ENCODE assay signal across 8 cellular contexts in the genomic region with DNA sequence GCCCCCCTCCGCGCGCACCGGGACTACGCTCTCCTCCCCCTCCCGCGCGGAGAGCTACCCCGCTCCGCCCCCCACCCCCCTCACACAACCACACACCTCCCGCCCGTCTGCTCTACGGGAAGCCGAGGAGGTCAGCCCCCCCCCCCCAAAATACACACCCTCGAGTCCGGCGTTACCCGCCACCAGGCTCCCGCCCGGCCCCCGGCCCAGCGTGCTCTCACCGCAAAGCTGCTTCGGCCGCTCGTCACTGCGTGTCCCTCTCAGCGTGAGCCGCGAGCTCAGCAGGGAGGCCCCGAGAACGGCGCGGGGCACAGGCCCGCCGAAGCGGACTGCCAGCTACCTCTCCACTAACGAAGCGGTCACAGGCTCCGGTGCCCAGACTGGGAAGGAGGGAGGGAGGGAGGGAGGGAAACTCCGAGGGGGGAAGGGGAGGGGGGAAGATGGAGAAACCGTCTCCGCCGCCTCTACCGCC. TPM values are rescaled to one million over a fixed set of nuclear protein-coding genes. Genes with fewer than 3 reads are reported as not detected.
A peak's percentile ranks its signal among the peaks of the same experiment; 100 is the strongest.
DNase-seq lines count a peak whose midpoint lies in the region; ATAC-seq and TF ChIP-seq lines count a peak whose summit lies in the region.

No MANE protein-coding gene starts in this region.

- H2BK120ac ChIP-seq in mesenchymal stem cell (ENCODE audit: low read depth, low read length), result no peak overlapping the region

- ATAC-seq in upper lobe of right lung (no peak), HG03469 (IDR thresholded peaks at IDR 0.05; ENCODE audit: unreplicated experiment) (no peak)

- H3K36me3 ChIP-seq in brain microvascular endothelial cell (replicated peaks) (no peaks in the 10 kb centered on the region), mesenchymal stem cell (ENCODE audit: control insufficient read depth in 1 of 2, insufficient read depth in 2 of 2, low read depth in 1 of 2, low read length in 2 of 2) (peaks cover 0 to 10% of the 10 kb centered on the region in 2 experiments), upper lobe of right lung (no peaks in the 10 kb centered on the region)

- peak overlapping the region; percentile 97 for H3K18ac ChIP-seq in mesenchymal stem cell (ENCODE audit: low read depth in 1 of 2, low read length in 2 of 2)

- no peak for DNase-seq in activated naive CD4-positive, alpha-beta T cell (lab: John Stamatoyannopoulos, UW)
- no peak for DNase-seq in brain microvascular endothelial cell
- no peak for DNase-seq in mesenchymal stem cell
- DNase-seq in upper lobe of right lung, result no peak
- no peak for DNase-seq in medulla oblongata (ENCODE audit: extremely low spot score)
- DNase-seq in stimulated activated naive CD4-positive, alpha-beta T cell (lab: John Stamatoyannopoulos, UW), result no peak

- no peak for TF ChIP-seq CTCF in brain microvascular endothelial cell (IDR thresholded peaks at IDR 0.05; ENCODE audit: low read depth, low read length, missing control alignments)
- TF ChIP-seq CTCF in upper lobe of right lung (IDR thresholded peaks at IDR 0.05), result no peak

- H2BK12ac ChIP-seq in mesenchymal stem cell (ENCODE audit: low read length in 2 of 2), result peak overlapping the region in 1 of 2 experiments; percentile 90

- H2BK15ac ChIP-seq in mesenchymal stem cell (ENCODE audit: low read depth, poor library complexity, severe bottlenecking), result peak overlapping the region; percentile 98

- peak overlapping the region; percentile 94 to 97 for H3K4ac ChIP-seq in mesenchymal stem cell (ENCODE audit: low read depth in 1 of 2, low read length in 2 of 2)

- H3K36me3 Mint-ChIP-seq in activated naive CD4-positive, alpha-beta T cell treated with anti-CD3 and anti-CD28 coated beads, Interleukin-2, amount 50 U/mL, for 24 hours, result no peaks in the 10 kb centered on the region

- H4K91ac ChIP-seq in mesenchymal stem cell (ENCODE audit: low read length), result peak overlapping the region; percentile 97

- intact Hi-C loops in upper lobe of right lung (cut with DNase I), result no loop called here

- H3K4me2 ChIP-seq in mesenchymal stem cell (ENCODE audit: low read length, poor library complexity, severe bottlenecking), result peak overlapping the region; percentile 64

- H3K27ac Mint-ChIP-seq in activated naive CD4-positive, alpha-beta T cell treated with anti-CD3 and anti-CD28 coated beads, Interleukin-2, amount 50 U/mL, for 24 hours, result peak overlapping the region; percentile 100

- H3K27ac ChIP-seq in brain microvascular endothelial cell (peak overlapping the region; percentile 85), mesenchymal stem cell (ENCODE audit: low read length, poor library complexity, severe bottlenecking) (peak overlapping the region; percentile 95), upper lobe of right lung (peak overlapping the region; percentile 89)

- peak overlapping the region; percentile 92 for H4K8ac ChIP-seq in mesenchymal stem cell (ENCODE audit: low read length)

- H3K4me3 Mint-ChIP-seq in activated naive CD4-positive, alpha-beta T cell treated with anti-CD3 and anti-CD28 coated beads, Interleukin-2, amount 50 U/mL, for 24 hours, result peak overlapping the region; percentile 98

- in situ Hi-C loops in brain microvascular endothelial cell (cut with HindIII; ENCODE audit: low pct_ligation_motif_present, low sequenced_read_pairs), result no loop called here

- peak overlapping the region; percentile 95 for H2BK5ac ChIP-seq in mesenchymal stem cell (ENCODE audit: low read depth, low read length, poor library complexity, severe bottlenecking)

- no peaks in the 10 kb centered on the region for H3K9me3 Mint-ChIP-seq in activated naive CD4-positive, alpha-beta T cell treated with anti-CD3 and anti-CD28 coated beads, Interleukin-2, amount 50 U/mL, for 24 hours

- peaks cover 5% of the 10 kb centered on the region for H3K4me1 ChIP-seq in mesenchymal stem cell (ENCODE audit: control insufficient read depth, insufficient read depth, low read depth, low read length)
- peaks cover 19% of the 10 kb centered on the region for H3K4me1 ChIP-seq in upper lobe of right lung

- H2AK5ac ChIP-seq in mesenchymal stem cell (ENCODE audit: low read length, severe bottlenecking), result peak overlapping the region; percentile 66

- no peaks in the 10 kb centered on the region for H3K27me3 Mint-ChIP-seq in activated naive CD4-positive, alpha-beta T cell treated with anti-CD3 and anti-CD28 coated beads, Interleukin-2, amount 50 U/mL, for 24 hours

- no peaks in the 10 kb centered on the region for H3K9me3 ChIP-seq in mesenchymal stem cell (ENCODE audit: control insufficient read depth, low read length)
- no peaks in the 10 kb centered on the region for H3K9me3 ChIP-seq in upper lobe of right lung

- no peaks in the 10 kb centered on the region for H3K79me1 ChIP-seq in mesenchymal stem cell (replicated peaks; ENCODE audit: low read length, poor library complexity, severe bottlenecking)

- peak overlapping the region; percentile 78 to 98 for H3K14ac ChIP-seq in mesenchymal stem cell (ENCODE audit: low read length in 2 of 2)

- H3K23ac ChIP-seq in mesenchymal stem cell (ENCODE audit: low read length in 2 of 2), result no peak overlapping the region

- no peaks in the 10 kb centered on the region for H3K27me3 ChIP-seq in brain microvascular endothelial cell (replicated peaks)
- H3K27me3 ChIP-seq in mesenchymal stem cell (ENCODE audit: control insufficient read depth in 1 of 2, insufficient read depth in 1 of 2, low read length in 2 of 2), result no peaks in the 10 kb centered on the region
- H3K27me3 ChIP-seq in upper lobe of right lung, result no peaks in the 10 kb centered on the region

- H3K4me1 Mint-ChIP-seq in activated naive CD4-positive, alpha-beta T cell treated with anti-CD3 and anti-CD28 coated beads, Interleukin-2, amount 50 U/mL, for 24 hours, result peaks cover 48% of the 10 kb centered on the region

- H2AFZ ChIP-seq in mesenchymal stem cell (ENCODE audit: low read depth, low read length), result peak overlapping the region; percentile 43

- 0% methylated on average over 16 of the region's 45 CpGs for WGBS in mesenchymal stem cell

- H3K9ac ChIP-seq in mesenchymal stem cell (ENCODE audit: low read length), result peak overlapping the region; percentile 92

- H3K4me3 ChIP-seq in brain microvascular endothelial cell (ENCODE audit: low read depth, low read length) (peak overlapping the region; percentile 93), mesenchymal stem cell (ENCODE audit: insufficient read depth in 1 of 2, low read depth in 1 of 2, low read length in 2 of 2) (peak overlapping the region; percentile 81 to 98), upper lobe of right lung (peak overlapping the region; percentile 94)

RNA-seq across cellular contexts. Expression of gene SIN3A, which starts 0.3 kb away (rescaled TPM):
- polyA plus RNA-seq in mesenchymal stem cell (2013, experiment 1 of 2), result 17.8 TPM
- 18.0 TPM for polyA plus RNA-seq in mesenchymal stem cell (2013, experiment 2 of 2)
- 56.0 TPM for total RNA-seq in upper lobe of right lung
